8 cellular contexts compared by ENCODE assay signal in the genomic region with DNA sequence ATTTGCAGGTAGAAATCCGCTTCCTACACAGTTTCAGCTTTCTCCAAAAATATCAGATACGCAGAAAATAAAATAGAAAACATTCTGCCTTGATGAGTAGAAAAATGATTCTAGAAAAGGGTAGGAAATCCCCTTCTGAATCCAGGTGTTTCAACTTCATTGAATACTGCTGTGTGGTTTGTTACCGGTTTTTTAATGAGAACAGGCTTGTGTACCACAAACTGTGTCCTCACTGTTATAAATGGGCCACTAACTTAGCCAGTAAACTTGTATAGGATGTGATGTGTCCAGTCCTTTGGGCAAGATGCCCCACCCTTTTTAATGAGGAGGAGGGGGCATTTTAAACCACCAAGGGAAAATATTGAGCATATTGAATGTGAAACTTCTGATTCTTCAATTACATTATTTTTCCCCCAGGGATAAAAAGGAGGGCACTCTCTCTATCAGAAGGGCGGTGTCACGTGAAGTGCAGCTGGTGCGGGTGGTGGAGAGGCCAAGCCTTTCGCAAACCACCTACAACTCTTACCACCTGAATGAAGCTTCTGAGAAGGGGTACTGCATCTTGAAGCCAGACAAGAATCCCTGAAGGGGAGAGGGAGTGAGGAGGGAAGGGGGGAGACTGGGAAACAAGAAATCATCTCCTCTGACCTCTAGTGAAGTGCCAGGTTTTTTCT. TPM values are rescaled to one million over a fixed set of nuclear protein-coding genes. Genes with fewer than 3 reads are reported as not detected.
DNase-seq lines count a peak whose midpoint lies in the region; ATAC-seq and TF ChIP-seq lines count a peak whose summit lies in the region.

No MANE protein-coding gene starts in this region.

- H3K4ac ChIP-seq in mesendoderm (ENCODE audit: low read depth, low read length): no peak overlapping the region

- H3K79me2 ChIP-seq in Karpas-422 (ENCODE audit: low read length) (no peaks in the 10 kb centered on the region), mesendoderm (ENCODE audit: control insufficient read depth, insufficient read depth, low read length) (no peaks in the 10 kb centered on the region)

- no peaks in the 10 kb centered on the region for H4K20me1 ChIP-seq in Karpas-422 (ENCODE audit: insufficient read depth, low read depth, low read length)

- DNase-seq in NCI-H2196 (lab: John Stamatoyannopoulos, UW; ENCODE audit: unreplicated experiment): peak; percentile 23
- no peak for DNase-seq in NCI-H2196 treated with DMSO at 0.1 percent for 48 hours (lab: John Stamatoyannopoulos, UW; ENCODE audit: unreplicated experiment)
- DNase-seq in Karpas-422: no peak
- no peak for DNase-seq in brain microvascular endothelial cell
- DNase-seq in mesendoderm: peak; percentile 52
- no peak for DNase-seq in NCI-H446 (lab: John Stamatoyannopoulos, UW)

- no peak overlapping the region for H2AK5ac ChIP-seq in mesendoderm (ENCODE audit: low read length)

- H3K9ac ChIP-seq in Karpas-422 (ENCODE audit: low read length) (0 out of 2 replicates have a peak overlapping the region, but pooled peaks have one; percentile 53), mesendoderm (ENCODE audit: low read length) (peak overlapping the region; percentile 56)

- H3K4me1 ChIP-seq in Karpas-422 (ENCODE audit: low read length) (peaks cover 7% of the 10 kb centered on the region), mesendoderm (ENCODE audit: control insufficient read depth, low read depth, low read length) (peaks cover 6% of the 10 kb centered on the region), urinary bladder (ENCODE audit: insufficient read depth) (no peaks in the 10 kb centered on the region)

- peak overlapping the region; percentile 65 for H3K4me3 ChIP-seq in Karpas-422 (ENCODE audit: low read length)
- H3K4me3 ChIP-seq in brain microvascular endothelial cell (ENCODE audit: low read depth, low read length): peak overlapping the region; percentile 68
- H3K4me3 ChIP-seq in mesendoderm (ENCODE audit: low read length): no peak overlapping the region
- peak overlapping the region; percentile 95 for H3K4me3 ChIP-seq in urinary bladder (ENCODE audit: low read depth, low read length)

- in situ Hi-C loops in brain microvascular endothelial cell (cut with HindIII; ENCODE audit: low pct_ligation_motif_present, low sequenced_read_pairs): no loop called here

- WGBS in mesendoderm (ENCODE audit: extremely low coverage, insufficient coverage, low lambda C conversion rate): no CpG with 5 or more reads among the region's 7 CpGs
- 50% methylated on average over 7 of the region's 7 CpGs for WGBS in urinary bladder

- ATAC-seq in GM21825 (IDR thresholded peaks at IDR 0.05; ENCODE audit: unreplicated experiment): peak; percentile 39

- no peak for TF ChIP-seq CTCF in brain microvascular endothelial cell (IDR thresholded peaks at IDR 0.05; ENCODE audit: low read depth, low read length, missing control alignments)

- peak overlapping the region; percentile 84 for H2AFZ ChIP-seq in Karpas-422 (ENCODE audit: low read length)

- no peaks in the 10 kb centered on the region for H3K27me3 ChIP-seq in Karpas-422 (ENCODE audit: low read length)
- H3K27me3 ChIP-seq in brain microvascular endothelial cell (replicated peaks): no peaks in the 10 kb centered on the region
- no peaks in the 10 kb centered on the region for H3K27me3 ChIP-seq in mesendoderm (ENCODE audit: insufficient read depth, low read length, poor library complexity)

- no peak overlapping the region for H3K18ac ChIP-seq in mesendoderm (ENCODE audit: low read length)

- no peak overlapping the region for H4K5ac ChIP-seq in mesendoderm (ENCODE audit: low read length)

- H3K36me3 ChIP-seq in Karpas-422 (ENCODE audit: insufficient read depth, low read length) (no peaks in the 10 kb centered on the region), brain microvascular endothelial cell (replicated peaks) (no peaks in the 10 kb centered on the region), mesendoderm (ENCODE audit: control insufficient read depth, insufficient read depth, low read length) (no peaks in the 10 kb centered on the region), urinary bladder (ENCODE audit: insufficient read depth) (no peaks in the 10 kb centered on the region)

- no peak overlapping the region for H3K23ac ChIP-seq in mesendoderm (ENCODE audit: low read length)

- no peak overlapping the region for H3K56ac ChIP-seq in mesendoderm (ENCODE audit: low read length)

- no peaks in the 10 kb centered on the region for H3K79me1 ChIP-seq in mesendoderm (ENCODE audit: low read length)

- no peak overlapping the region for H2BK15ac ChIP-seq in mesendoderm (replicated peaks; ENCODE audit: low read depth)

- no peak overlapping the region for H4K8ac ChIP-seq in mesendoderm (ENCODE audit: low read depth, low read length)

- no peaks in the 10 kb centered on the region for H3K9me3 ChIP-seq in Karpas-422 (ENCODE audit: low read length)

- no peak overlapping the region for H2BK120ac ChIP-seq in mesendoderm (ENCODE audit: low read depth, low read length)

- no peak overlapping the region for H2BK5ac ChIP-seq in mesendoderm (ENCODE audit: low read length)

- H3K27ac ChIP-seq in Karpas-422 (ENCODE audit: low read length): no peak overlapping the region
- H3K27ac ChIP-seq in brain microvascular endothelial cell: no peak overlapping the region
- peak overlapping the region; percentile 60 for H3K27ac ChIP-seq in mesendoderm (ENCODE audit: low read depth, low read length)
- H3K27ac ChIP-seq in urinary bladder (ENCODE audit: low read depth): no peak overlapping the region

- H3K9me2 ChIP-seq in Karpas-422 (replicated peaks; ENCODE audit: insufficient read depth, low read length): no peaks in the 10 kb centered on the region

- H3K4me2 ChIP-seq in Karpas-422 (ENCODE audit: low read depth, low read length, poor library complexity, severe bottlenecking) (peak overlapping the region; percentile 75), mesendoderm (ENCODE audit: low read length) (peak overlapping the region; percentile 85)

RNA-seq across cellular contexts. Expression of gene CXXC4, which starts 4.5 kb away (rescaled TPM):
- total RNA-seq in Karpas-422 (2014; rRNA removed; shearing (Covaris generic); ENCODE audit: low replicate concordance): not detected in 2 replicates
- polyA plus RNA-seq in mesendoderm (2013, experiment 1 of 2): 0.34 TPM
- 0.31 TPM for polyA plus RNA-seq in mesendoderm (2013, experiment 2 of 2)
- 5.1 TPM for total RNA-seq in urinary bladder
- polyA plus RNA-seq in urinary bladder: 0.58 TPM

Comparison
In these comparisons a context has a peak if more than half of its experiments do, and no peak if none do; other contexts are left out.
1. DNase-seq: peak in NCI-H2196 (single experiment) and mesendoderm (single experiment); none in NCI-H2196 treated with DMSO at 0.1 percent for 48 hours (single experiment), Karpas-422 (single experiment), brain microvascular endothelial cell (single experiment) and NCI-H446 (0 of 2).